ENCODE assay signal across 13 cellular contexts in the genomic region with DNA sequence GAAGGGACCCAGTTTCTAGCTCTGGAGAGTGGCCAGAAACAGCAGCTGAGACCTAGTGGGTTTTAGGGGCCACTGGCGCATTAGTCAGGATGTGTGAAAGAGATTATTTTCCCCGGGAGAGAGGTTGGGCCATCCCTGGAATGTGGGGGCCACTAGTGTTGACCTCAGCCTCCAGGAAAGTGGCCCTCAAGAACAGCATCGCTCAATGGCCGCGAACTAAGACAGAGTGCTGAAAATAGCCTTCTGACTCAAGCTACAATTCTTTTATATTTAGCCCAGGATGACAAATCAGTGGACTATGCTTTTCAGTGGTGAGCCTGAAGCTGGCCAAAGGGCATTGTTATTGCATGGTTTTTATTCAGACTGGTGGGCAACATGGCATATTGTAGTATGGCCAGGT. TPM values are rescaled to one million over a fixed set of nuclear protein-coding genes. Genes with fewer than 3 reads are reported as not detected.
DNase-seq lines count a peak whose midpoint lies in the region; ATAC-seq and TF ChIP-seq lines count a peak whose summit lies in the region.
"Had no signal": no experiment of that assay in that cellular context is flagged by ENCODE, and none has a peak within 500 bp of the region (broad histone marks: within the 10 kb centered on the region; RNA-seq: fewer than 3 reads in every experiment).

No MANE protein-coding gene starts in this region.

- H3K9me3 ChIP-seq in PC-9 (ENCODE audit: insufficient read depth, low read depth) (no peaks in the 10 kb centered on the region), osteoblast (ENCODE audit: low read depth, low read length) (no peaks in the 10 kb centered on the region)

- peaks cover 32% of the 10 kb centered on the region for H3K27me3 Mint-ChIP-seq in activated CD8-positive, alpha-beta memory T cell treated with anti-CD3 and anti-CD28 coated beads, Interleukin-2, amount 10 ng/mL, durations not matched to agents 7 days and 5 days

- no peaks in the 10 kb centered on the region for H3K27me3 ChIP-seq in PC-9 (ENCODE audit: insufficient read depth, low read depth)
- peaks cover 18% of the 10 kb centered on the region for H3K27me3 ChIP-seq in osteoblast (ENCODE audit: insufficient read depth, low read length)

- H3K9me2 ChIP-seq in PC-9 (ENCODE audit: insufficient read depth): no peaks in the 10 kb centered on the region

- H3K4me2 ChIP-seq in PC-9: peak overlapping the region; percentile 55
- H3K4me2 ChIP-seq in osteoblast (ENCODE audit: insufficient read depth, low read length): peak overlapping the region; percentile 68

- intact Hi-C loops in PC-9 (cut with micrococcal nuclease; ENCODE audit: unreplicated experiment): loop anchor here (2.0 kb wide), 1 partner anchor 233 kb away; no protein-coding TSS in a partner anchor
- intact Hi-C loops in left colon (cut with DNase I, micrococcal nuclease): no loop called here

- 0 out of 2 replicates have a peak overlapping the region, but pooled peaks have one; percentile 18 for H2AFZ ChIP-seq in PC-9
- H2AFZ ChIP-seq in osteoblast (ENCODE audit: low read length): no peak overlapping the region

- POLR2A ChIA-PET in PC-9 (lab: Charles Lee; ENCODE audit: unreplicated experiment): interaction anchor here (0.6 kb wide), 1 partner anchor 1017 kb away, joined by 4 read pairs; no protein-coding TSS in a partner anchor

- CTCF ChIA-PET in PC-9 (lab: Charles Lee): interaction anchor here (0.5 kb wide), 1 partner anchor 374 kb away, joined by 8 read pairs; no protein-coding TSS in a partner anchor
- CTCF ChIA-PET in activated CD8-positive, alpha-beta memory T cell treated with anti-CD3 and anti-CD28 coated beads, Interleukin-2, amount 10 ng/mL, durations not matched to agents 7 days and 5 days (lab: Charles Lee): interaction anchor here (1.2 to 2.0 kb wide), 2 partner anchors 54 to 366 kb away, joined by 3 to 4 read pairs; no protein-coding TSS in a partner anchor

- peaks cover 31% of the 10 kb centered on the region for H3F3A ChIP-seq in PC-9 (ENCODE audit: insufficient read depth, low read depth)

- H3K4me3 Mint-ChIP-seq in activated CD8-positive, alpha-beta memory T cell treated with anti-CD3 and anti-CD28 coated beads, Interleukin-2, amount 10 ng/mL, durations not matched to agents 7 days and 5 days: no peak overlapping the region
- H3K4me3 Mint-ChIP-seq: neural crest cell had no signal

- H3K4me1 Mint-ChIP-seq in activated CD8-positive, alpha-beta memory T cell treated with anti-CD3 and anti-CD28 coated beads, Interleukin-2, amount 10 ng/mL, durations not matched to agents 7 days and 5 days: peaks cover 5% of the 10 kb centered on the region

- peak; percentile 99 for DNase-seq in AG10803 (ENCODE audit: low read depth)
- DNase-seq in PC-9: peak; percentile 72 to 90
- peak; percentile 54 for DNase-seq in epithelial cell of esophagus (ENCODE audit: low read depth)
- DNase-seq in osteoblast (ENCODE audit: insufficient read length, low spot score, missing footprints): peak; percentile 97
- no peak for DNase-seq in activated CD8-positive, alpha-beta memory T cell treated with anti-CD3 and anti-CD28 coated beads, Interleukin-2, amount 10 ng/mL, durations not matched to agents 7 days and 5 days
- DNase-seq in left colon: no peak
- DNase-seq: activated CD4-positive, alpha-beta T cell treated with anti-CD3 and anti-CD28 coated beads for 48 hours; Calu3; hippocampal formation; Karpas-422 had no signal

- H3K27ac ChIP-seq in PC-9 (peak overlapping the region; percentile 84), osteoblast (ENCODE audit: low read depth, low read length) (peak overlapping the region; percentile 87)

- peaks cover 35% of the 10 kb centered on the region for H3K4me1 ChIP-seq in PC-9 (replicated peaks; ENCODE audit: insufficient read depth)
- peaks cover 35% of the 10 kb centered on the region for H3K4me1 ChIP-seq in osteoblast (ENCODE audit: insufficient read depth, low read length)

- H3K79me2 ChIP-seq in PC-9 (ENCODE audit: low read depth) (no peaks in the 10 kb centered on the region), osteoblast (ENCODE audit: insufficient read depth, low read length) (no peaks in the 10 kb centered on the region)

- no peaks in the 10 kb centered on the region for H3K36me3 Mint-ChIP-seq in activated CD8-positive, alpha-beta memory T cell treated with anti-CD3 and anti-CD28 coated beads, Interleukin-2, amount 10 ng/mL, durations not matched to agents 7 days and 5 days

- H4K20me1 ChIP-seq in PC-9 (ENCODE audit: insufficient read depth): no peaks in the 10 kb centered on the region
- H4K20me1 ChIP-seq in osteoblast (ENCODE audit: insufficient read depth, low read length): no peaks in the 10 kb centered on the region

- H3K36me3 ChIP-seq in PC-9 (ENCODE audit: low read depth): no peaks in the 10 kb centered on the region
- no peaks in the 10 kb centered on the region for H3K36me3 ChIP-seq in osteoblast (ENCODE audit: insufficient read depth, low read length)

- ATAC-seq in activated CD8-positive, alpha-beta memory T cell treated with anti-CD3 and anti-CD28 coated beads, Interleukin-2, amount 10 ng/mL, durations not matched to agents 7 days and 5 days: no peak
- ATAC-seq in HG03108 (IDR thresholded peaks at IDR 0.05; ENCODE audit: unreplicated experiment) (no peak), GM19351 (IDR thresholded peaks at IDR 0.05; ENCODE audit: unreplicated experiment) (no peak), left colon (no peak)

- TF ChIP-seq CTCF in AG10803 (conservative IDR thresholded peaks at IDR 0.05; ENCODE audit: low read length): no peak; the same call in 1 of the 2 replicates
- no peak for TF ChIP-seq CTCF in PC-9 (conservative IDR thresholded peaks at IDR 0.05)
- TF ChIP-seq CTCF in epithelial cell of esophagus (IDR thresholded peaks at IDR 0.05; ENCODE audit: insufficient read depth, low read depth, low read length, missing control alignments): no peak
- TF ChIP-seq CTCF in osteoblast (IDR thresholded peaks at IDR 0.05; ENCODE audit: extremely low read depth, low read depth, low read length): no peak

- no peak overlapping the region for H3K27ac Mint-ChIP-seq in activated CD8-positive, alpha-beta memory T cell treated with anti-CD3 and anti-CD28 coated beads, Interleukin-2, amount 10 ng/mL, durations not matched to agents 7 days and 5 days

- H3K4me3 ChIP-seq in AG10803 (ENCODE audit: low read length) (no peak overlapping the region), PC-9 (no peak overlapping the region), epithelial cell of esophagus (ENCODE audit: low read length) (no peak overlapping the region), osteoblast (ENCODE audit: insufficient read depth, low read length) (peak overlapping the region; percentile 34)

- H3K9me3 Mint-ChIP-seq in activated CD8-positive, alpha-beta memory T cell treated with anti-CD3 and anti-CD28 coated beads, Interleukin-2, amount 10 ng/mL, durations not matched to agents 7 days and 5 days (ENCODE audit: low read depth): no peaks in the 10 kb centered on the region
- H3K9me3 Mint-ChIP-seq: neural crest cell had no signal

- BruUV-seq in PC-9 (replicated peaks; lab: Mats Ljungman, UMichigan): no TSS peak

RNA-seq across cellular contexts. Expression of a gene that starts 23.3 kb away (rescaled TPM):
- total RNA-seq in PC-9 (2021): not detected in 2 replicates
- total RNA-seq in osteoblast: not detected in 2 replicates
- total RNA-seq in activated CD8-positive, alpha-beta memory T cell treated with anti-CD3 and anti-CD28 coated beads, Interleukin-2, amount 10 ng/mL, durations not matched to agents 7 days and 5 days: not detected
- total RNA-seq in left colon: under 1 TPM in 1 of 2 donors, not detected in 1; 0.84 TPM
- total RNA-seq: Calu3 had no signal

Comparison
In these comparisons a context has a peak if more than half of its experiments do, and no peak if none do; other contexts are left out.
1. DNase-seq: peak in AG10803 (single experiment), PC-9 (2 of 2), epithelial cell of esophagus (single experiment) and osteoblast (single experiment); none in activated CD8-positive, alpha-beta memory T cell treated with anti-CD3 and anti-CD28 coated beads, Interleukin-2, amount 10 ng/mL, durations not matched to agents 7 days and 5 days (single experiment) and left colon (0 of 2).